8 cellular contexts compared by ENCODE assay signal in the genomic region with DNA sequence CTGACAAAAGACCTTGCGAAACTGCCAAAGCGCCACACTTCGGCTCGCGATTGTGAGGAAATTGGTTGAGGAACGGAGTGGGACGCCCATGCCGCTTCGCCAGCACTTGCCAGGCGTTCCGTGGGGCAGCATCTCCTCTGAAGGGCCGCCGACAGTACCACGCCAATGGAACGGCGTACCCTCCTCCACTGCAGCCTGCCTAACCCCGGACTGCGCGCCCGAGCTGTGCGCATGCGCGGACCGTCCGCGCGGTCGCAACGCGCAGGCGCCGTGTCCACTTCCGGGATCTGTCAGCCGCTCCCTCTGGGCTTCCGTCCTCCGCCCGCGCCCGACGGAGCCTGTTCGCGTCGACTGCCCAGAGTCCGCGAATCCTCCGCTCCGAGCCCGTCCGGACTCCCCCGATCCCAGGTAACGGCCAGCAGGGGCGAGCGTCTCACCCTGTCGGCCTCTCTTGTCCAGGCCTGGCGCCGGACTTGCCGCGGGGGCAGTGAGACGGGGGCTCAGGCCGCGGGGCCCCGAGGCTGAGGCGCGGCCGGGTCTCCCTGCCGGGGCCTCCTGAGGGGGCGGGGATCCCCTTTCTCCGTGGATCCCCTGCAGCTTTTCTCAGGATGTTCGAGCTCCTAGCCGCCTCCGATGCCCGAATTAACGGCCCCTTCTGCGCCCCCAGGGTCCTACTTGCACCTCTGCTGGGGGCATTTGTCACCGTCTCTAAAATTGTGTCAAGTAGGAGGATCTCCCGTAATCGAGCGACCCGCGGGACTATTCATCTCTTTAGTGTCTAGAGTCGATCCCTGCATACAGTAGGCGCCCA. TPM values are rescaled to one million over a fixed set of nuclear protein-coding genes. Genes with fewer than 3 reads are reported as not detected.
DNase-seq lines count a peak whose midpoint lies in the region; ATAC-seq, FAIRE-seq and TF ChIP-seq lines count a peak whose summit lies in the region.

ARPC1A (plus strand) TSS at position 302 of the 811 bp plus-strand sequence. CDS start 7,456 bp downstream, outside the sequence.

- WGBS in pancreas, 2 donors, result 0% methylated on average over 63 to 82 of the region's 82 CpGs
- WGBS in thyroid gland, 2 donors, result 0 to 1% methylated on average over 21 to 34 of the region's 82 CpGs

- no peak for FAIRE-seq in pancreas (lab: Jason Lieb, UNC)

- H3K27ac ChIP-seq in pancreas (peak within 1 kb of the TSS; percentile 55 to 76 (median 68)), thyroid gland (peak within 1 kb of the TSS; percentile 68 to 85 (median 82))

- H3K4me3 ChIP-seq in GM12875 (ENCODE audit: low read depth, low read length), result peak within 1 kb of the TSS; percentile 98
- H3K4me3 ChIP-seq in pancreas, result peak within 1 kb of the TSS; percentile 70 to 98 (median 93)
- H3K4me3 ChIP-seq in thyroid gland (replicated peaks in 1 of 3), result peak within 1 kb of the TSS; percentile 77 to 97 (median 85)

- peak; percentile 91 for ATAC-seq in HG02763 (IDR thresholded peaks at IDR 0.05; ENCODE audit: unreplicated experiment)
- peak; percentile 96 for ATAC-seq in Right ventricle myocardium superior (ENCODE audit: poor library complexity)
- ATAC-seq in pancreas, result peak; percentile 92 to 99 (median 96)

- H3K4me1 ChIP-seq in pancreas (peaks cover 7 to 37% (median 12%) of the 10 kb centered on the region in 3 donors), thyroid gland (peaks cover 19 to 29% of the 10 kb centered on the region in 2 donors)

- TF ChIP-seq CTCF in GM12875 (IDR thresholded peaks at IDR 0.05; ENCODE audit: borderline replicate concordance, insufficient read depth, low read depth, low read length) (no peak), pancreas (IDR thresholded peaks at IDR 0.05) (no peak), thyroid gland (IDR thresholded peaks at IDR 0.05) (peak in 3 of 6 experiments; percentile 23 to 40 (median 29))

- TF ChIP-seq POLR2A in thyroid gland (IDR thresholded peaks at IDR 0.05), result peak in 1 of 2 donors; percentile 80

- no peaks in the 10 kb centered on the region for H3K9me3 ChIP-seq in pancreas
- H3K9me3 ChIP-seq in thyroid gland, result no peaks in the 10 kb centered on the region

- intact Hi-C loops in Right ventricle myocardium superior (cut with DNase I) (no loop called here), pancreas (cut with DNase I) (no loop called here), thyroid gland (cut with DNase I) (loop anchor here (10.0 kb wide), 1 partner anchor 79 kb away; the partner anchor contains the start of genes BUD31 and PDAP1)

- peak; percentile 38 for DNase-seq in NCI-H1417 treated with DMSO at 0.1 percent for 48 hours (lab: John Stamatoyannopoulos, UW)
- peak; percentile 76 to 85 for DNase-seq in SW 1271 (lab: John Stamatoyannopoulos, UW)
- peak; percentile 76 for DNase-seq in activated naive CD8-positive, alpha-beta T cell treated with anti-CD3 and anti-CD28 coated beads, Interleukin-2, amount 50 U/mL, for 16 hours (ENCODE audit: low read depth, low spot score)
- DNase-seq in Right ventricle myocardium superior, result peak; percentile 94
- DNase-seq in pancreas, result peak; percentile 84 to 96 (median 94)
- peak; percentile 90 to 93 for DNase-seq in thyroid gland

- H3K27me3 ChIP-seq in pancreas (no peaks in the 10 kb centered on the region), thyroid gland (no peaks in the 10 kb centered on the region)

- H3K36me3 ChIP-seq in pancreas (no peaks in the 10 kb centered on the region), thyroid gland (no peaks in the 10 kb centered on the region)

RNA-seq across cellular contexts. Expression of gene ARPC1A, which starts in this region (rescaled TPM):
- total RNA-seq in Right ventricle myocardium superior, result 133 TPM
- total RNA-seq in pancreas, result 10 to 100 TPM; 32.8 to 80.5 (median 54.7) TPM
- polyA plus RNA-seq in pancreas, result 10 to 100 TPM; 65.2 to 90.9 TPM
- total RNA-seq in thyroid gland, result 100 to 1,000 TPM; 120 to 183 (median 147) TPM

Comparison
In these comparisons a context has a peak if more than half of its experiments do, and no peak if none do; other contexts are left out.
1. Peak in every context shown above with its lines: DNase-seq, ATAC-seq, H3K4me3 ChIP-seq and H3K27ac ChIP-seq.
2. DNase-seq: peak in every context shown above with its lines; median percentile 94 in Right ventricle myocardium superior; 94 in pancreas; 92 in thyroid gland; 80 in SW 1271; 76 in activated naive CD8-positive, alpha-beta T cell treated with anti-CD3 and anti-CD28 coated beads, Interleukin-2, amount 50 U/mL, for 16 hours; 38 in NCI-H1417 treated with DMSO at 0.1 percent for 48 hours.